1 cellular context compared by ENCODE assay signal in the genomic region with DNA sequence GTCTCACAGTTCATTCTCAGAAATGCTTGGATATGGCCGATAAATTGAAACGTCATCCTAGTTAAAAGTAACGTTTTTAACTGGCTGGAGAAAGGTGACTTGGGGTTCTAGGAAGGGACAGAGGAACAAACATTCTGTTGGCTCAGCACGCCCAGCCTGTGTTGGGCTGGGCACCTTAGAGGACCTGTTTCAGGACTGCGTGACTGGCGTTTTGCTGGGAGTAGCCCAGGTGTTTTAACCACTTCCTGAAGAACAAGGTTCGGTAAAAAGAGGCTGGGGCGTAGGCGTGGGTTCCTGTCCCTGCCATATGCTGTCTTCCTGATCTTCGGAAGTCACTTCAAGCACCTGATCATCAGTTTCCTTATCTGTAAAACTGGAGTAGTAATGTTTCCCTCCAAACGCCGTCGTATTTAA.
TF ChIP-seq lines count a peak whose summit lies in the region.

No MANE protein-coding gene starts in this region.

TF ChIP-seq in GM23338, 12 proteins besides CTCF, POLR2A, EP300 and RAD21 (continued from another document):
- TF ChIP-seq, protein P1, sequence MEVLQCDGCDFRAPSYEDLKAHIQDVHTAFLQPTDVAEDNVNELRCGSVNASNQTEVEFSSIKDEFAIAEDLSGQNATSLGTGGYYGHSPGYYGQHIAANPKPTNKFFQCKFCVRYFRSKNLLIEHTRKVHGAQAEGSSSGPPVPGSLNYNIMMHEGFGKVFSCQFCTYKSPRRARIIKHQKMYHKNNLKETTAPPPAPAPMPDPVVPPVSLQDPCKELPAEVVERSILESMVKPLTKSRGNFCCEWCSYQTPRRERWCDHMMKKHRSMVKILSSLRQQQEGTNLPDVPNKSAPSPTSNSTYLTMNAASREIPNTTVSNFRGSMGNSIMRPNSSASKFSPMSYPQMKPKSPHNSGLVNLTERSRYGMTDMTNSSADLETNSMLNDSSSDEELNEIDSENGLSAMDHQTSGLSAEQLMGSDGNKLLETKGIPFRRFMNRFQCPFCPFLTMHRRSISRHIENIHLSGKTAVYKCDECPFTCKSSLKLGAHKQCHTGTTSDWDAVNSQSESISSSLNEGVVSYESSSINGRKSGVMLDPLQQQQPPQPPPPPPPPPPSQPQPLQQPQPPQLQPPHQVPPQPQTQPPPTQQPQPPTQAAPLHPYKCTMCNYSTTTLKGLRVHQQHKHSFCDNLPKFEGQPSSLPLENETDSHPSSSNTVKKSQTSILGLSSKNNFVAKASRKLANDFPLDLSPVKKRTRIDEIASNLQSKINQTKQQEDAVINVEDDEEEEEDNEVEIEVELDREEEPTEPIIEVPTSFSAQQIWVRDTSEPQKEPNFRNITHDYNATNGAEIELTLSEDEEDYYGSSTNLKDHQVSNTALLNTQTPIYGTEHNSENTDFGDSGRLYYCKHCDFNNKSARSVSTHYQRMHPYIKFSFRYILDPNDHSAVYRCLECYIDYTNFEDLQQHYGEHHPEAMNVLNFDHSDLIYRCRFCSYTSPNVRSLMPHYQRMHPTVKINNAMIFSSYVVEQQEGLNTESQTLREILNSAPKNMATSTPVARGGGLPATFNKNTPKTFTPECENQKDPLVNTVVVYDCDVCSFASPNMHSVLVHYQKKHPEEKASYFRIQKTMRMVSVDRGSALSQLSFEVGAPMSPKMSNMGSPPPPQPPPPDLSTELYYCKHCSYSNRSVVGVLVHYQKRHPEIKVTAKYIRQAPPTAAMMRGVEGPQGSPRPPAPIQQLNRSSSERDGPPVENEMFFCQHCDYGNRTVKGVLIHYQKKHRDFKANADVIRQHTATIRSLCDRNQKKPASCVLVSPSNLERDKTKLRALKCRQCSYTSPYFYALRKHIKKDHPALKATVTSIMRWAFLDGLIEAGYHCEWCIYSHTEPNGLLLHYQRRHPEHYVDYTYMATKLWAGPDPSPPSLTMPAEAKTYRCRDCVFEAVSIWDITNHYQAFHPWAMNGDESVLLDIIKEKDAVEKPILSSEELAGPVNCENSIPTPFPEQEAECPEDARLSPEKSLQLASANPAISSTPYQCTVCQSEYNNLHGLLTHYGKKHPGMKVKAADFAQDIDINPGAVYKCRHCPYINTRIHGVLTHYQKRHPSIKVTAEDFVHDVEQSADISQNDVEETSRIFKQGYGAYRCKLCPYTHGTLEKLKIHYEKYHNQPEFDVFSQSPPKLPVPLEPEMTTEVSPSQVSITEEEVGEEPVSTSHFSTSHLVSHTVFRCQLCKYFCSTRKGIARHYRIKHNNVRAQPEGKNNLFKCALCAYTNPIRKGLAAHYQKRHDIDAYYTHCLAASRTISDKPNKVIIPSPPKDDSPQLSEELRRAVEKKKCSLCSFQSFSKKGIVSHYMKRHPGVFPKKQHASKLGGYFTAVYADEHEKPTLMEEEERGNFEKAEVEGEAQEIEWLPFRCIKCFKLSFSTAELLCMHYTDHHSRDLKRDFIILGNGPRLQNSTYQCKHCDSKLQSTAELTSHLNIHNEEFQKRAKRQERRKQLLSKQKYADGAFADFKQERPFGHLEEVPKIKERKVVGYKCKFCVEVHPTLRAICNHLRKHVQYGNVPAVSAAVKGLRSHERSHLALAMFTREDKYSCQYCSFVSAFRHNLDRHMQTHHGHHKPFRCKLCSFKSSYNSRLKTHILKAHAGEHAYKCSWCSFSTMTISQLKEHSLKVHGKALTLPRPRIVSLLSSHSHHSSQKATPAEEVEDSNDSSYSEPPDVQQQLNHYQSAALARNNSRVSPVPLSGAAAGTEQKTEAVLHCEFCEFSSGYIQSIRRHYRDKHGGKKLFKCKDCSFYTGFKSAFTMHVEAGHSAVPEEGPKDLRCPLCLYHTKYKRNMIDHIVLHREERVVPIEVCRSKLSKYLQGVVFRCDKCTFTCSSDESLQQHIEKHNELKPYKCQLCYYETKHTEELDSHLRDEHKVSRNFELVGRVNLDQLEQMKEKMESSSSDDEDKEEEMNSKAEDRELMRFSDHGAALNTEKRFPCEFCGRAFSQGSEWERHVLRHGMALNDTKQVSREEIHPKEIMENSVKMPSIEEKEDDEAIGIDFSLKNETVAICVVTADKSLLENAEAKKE (CRISPR knock-in tag; IDR thresholded peaks at IDR 0.05) = no peak
- TF ChIP-seq EZH2phosphoT487 (IDR thresholded peaks at IDR 0.05; ENCODE audit: unreplicated experiment) = no peak
